28 cellular contexts compared by ENCODE assay signal in the genomic region with DNA sequence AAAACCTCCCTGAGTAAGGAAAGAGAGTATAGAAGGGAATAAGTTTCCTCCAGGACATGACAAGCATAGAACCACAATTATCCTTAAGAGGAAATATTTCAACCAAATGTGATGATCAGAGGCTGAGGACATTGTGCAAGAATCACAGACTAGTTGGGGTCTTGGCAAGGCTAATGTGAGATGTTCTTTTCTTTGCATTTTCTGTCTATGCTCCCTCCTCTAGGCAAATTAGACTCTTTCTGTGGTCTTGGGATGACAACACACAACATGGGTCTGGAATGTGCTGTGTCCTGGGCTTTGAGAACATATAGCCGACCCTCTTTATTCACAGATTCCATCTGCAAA. TPM values are rescaled to one million over a fixed set of nuclear protein-coding genes. Genes with fewer than 3 reads are reported as not detected.
"Had no signal": no experiment of that assay in that cellular context is flagged by ENCODE, and none has a peak within 500 bp of the region (broad histone marks: within the 10 kb centered on the region; RNA-seq: fewer than 3 reads in every experiment).

No MANE protein-coding gene starts in this region.

- DNase-seq: left ventricle myocardium inferior; midbrain; mucosa of descending colon; naive thymus-derived CD4-positive, alpha-beta T cell; nucleus accumbens; pancreas; posterior cingulate gyrus; retina; right cardiac atrium; stimulated activated CD4-positive, alpha-beta T cell treated with anti-CD3 and anti-CD28 coated beads, Interleukin-12 subunit alpha, Interleukin-12 subunit beta, amount 100 ng/mL, for 4 hours; stimulated activated CD4-positive, alpha-beta T cell treated with anti-CD3 and anti-CD28 coated beads, Interleukin-15, amount 100 ng/mL, for 24 hours; stimulated activated CD4-positive, alpha-beta T cell treated with anti-CD3 and anti-CD28 coated beads, Interleukin-2, amount 100 ng/mL, for 24 hours; stimulated activated CD4-positive, alpha-beta T cell treated with anti-CD3 and anti-CD28 coated beads, Interleukin-4, amount 100 ng/mL, for 1 hour; stimulated activated naive B cell treated with anti-CD40 and anti-IgM and Interleukin-4, amounts not matched to agents 10 μg/mL and 1 μg/mL and 100 μg/mL, for 72 hours; stimulated activated naive CD8-positive, alpha-beta T cell treated with anti-CD3 and anti-CD28 coated beads, Interleukin-15, Interleukin-2, amounts not matched to agents 100 U/mL and 50 U/mL, for 24 hours; stomach; testis; thyroid gland; transverse colon; upper lobe of left lung had no signal

- FAIRE-seq: pancreas had no signal

- H3K27ac ChIP-seq: left ventricle myocardium inferior, pancreas, prostate gland, skin epidermis, stomach, testis, thyroid gland, transverse colon, upper lobe of left lung, vagina had no signal

- H3K27me3 ChIP-seq: testis, thyroid gland, transverse colon, upper lobe of left lung, vagina had no signal

- H3K4me3 Mint-ChIP-seq: stimulated activated naive B cell treated with anti-CD40 and anti-IgM and Interleukin-4, amounts not matched to agents 10 μg/mL and 1 μg/mL and 100 μg/mL, for 72 hours had no signal

- H3K36me3 ChIP-seq: left ventricle myocardium inferior, pancreas, prostate gland, stomach, thyroid gland, transverse colon, upper lobe of left lung, vagina had no signal

- H3K36me3 Mint-ChIP-seq: stimulated activated naive B cell treated with anti-CD40 and anti-IgM and Interleukin-4, amounts not matched to agents 10 μg/mL and 1 μg/mL and 100 μg/mL, for 72 hours had no signal

- H3K4me3 ChIP-seq: left ventricle myocardium inferior, lung, mucosa of descending colon, pancreas, prostate gland, skin epidermis, stomach, testis, thyroid gland, transverse colon, upper lobe of left lung, vagina had no signal

- H3K4me1 Mint-ChIP-seq: stimulated activated naive B cell treated with anti-CD40 and anti-IgM and Interleukin-4, amounts not matched to agents 10 μg/mL and 1 μg/mL and 100 μg/mL, for 72 hours had no signal

- H3K4me1 ChIP-seq: left ventricle myocardium inferior, pancreas, prostate gland, stomach, testis, thyroid gland, transverse colon, vagina had no signal

- H3K9me3 ChIP-seq: mucosa of descending colon, pancreas, prostate gland, testis, thyroid gland, transverse colon, upper lobe of left lung, vagina had no signal

- H3K27me3 Mint-ChIP-seq: naive thymus-derived CD4-positive, alpha-beta T cell; natural killer cell treated with Interleukin-12 subunit alpha and Interleukin-12 subunit beta and Interleukin-15 and Interleukin-18, amount 100 ng/mL, for 72 hours had no signal

- H3K27ac Mint-ChIP-seq: stimulated activated naive B cell treated with anti-CD40 and anti-IgM and Interleukin-4, amounts not matched to agents 10 μg/mL and 1 μg/mL and 100 μg/mL, for 72 hours had no signal

- ATAC-seq: mucosa of descending colon; natural killer cell treated with Interleukin-12 subunit alpha and Interleukin-12 subunit beta and Interleukin-15 and Interleukin-18, amount 100 ng/mL, for 72 hours; pancreas; right cardiac atrium; sciatic nerve; stimulated activated naive B cell treated with anti-CD40 and anti-IgM and Interleukin-4, amounts not matched to agents 10 μg/mL and 1 μg/mL and 100 μg/mL, for 72 hours; stimulated activated naive CD8-positive, alpha-beta T cell treated with anti-CD3 and anti-CD28 coated beads, Interleukin-15, Interleukin-2, amounts not matched to agents 100 U/mL and 50 U/mL, for 24 hours had no signal

RNA-seq across cellular contexts. Expression of a gene that starts 32.0 kb away (rescaled TPM):
- total RNA-seq: myocyte had no signal
- polyA plus RNA-seq: naive thymus-derived CD4-positive, alpha-beta T cell; neural cell had no signal
